In genomic region chr4:149645790-149646189, GRCh38 we compare ENCODE assay signal across 25 cellular contexts.
DNase-seq lines count a peak whose midpoint lies in the region; ATAC-seq, FAIRE-seq and TF ChIP-seq lines count a peak whose summit lies in the region.
"Had no signal": no experiment of that assay in that cellular context is flagged by ENCODE, and none has a peak within 500 bp of the region (broad histone marks: within the 10 kb centered on the region; RNA-seq: fewer than 3 reads in every experiment).

No MANE protein-coding gene starts in this region.

- intact Hi-C loops in psoas muscle (cut with DNase I) = no loop called here

- no peak overlapping the region for H3K27ac ChIP-seq in C4-2B
- H3K27ac ChIP-seq in VCaP = no peak overlapping the region
- H3K27ac ChIP-seq in psoas muscle = no peak overlapping the region
- H3K27ac ChIP-seq: body of pancreas, sigmoid colon, SJSA1 had no signal

- no peaks in the 10 kb centered on the region for H3K27me3 ChIP-seq in psoas muscle (ENCODE audit: insufficient read depth in 3 of 3, low read length in 2 of 3)
- H3K27me3 ChIP-seq: body of pancreas, sigmoid colon, SJSA1 had no signal

- H3K9me3 ChIP-seq in psoas muscle = no peaks in the 10 kb centered on the region
- H3K9me3 ChIP-seq: body of pancreas, Caco-2, sigmoid colon, SJSA1 had no signal

- no peak for ATAC-seq in HG03457 (IDR thresholded peaks at IDR 0.05; ENCODE audit: unreplicated experiment)
- ATAC-seq in psoas muscle = no peak
- no peak for ATAC-seq in GM19463 (IDR thresholded peaks at IDR 0.05; ENCODE audit: unreplicated experiment)
- ATAC-seq: body of pancreas had no signal

- DNase-seq in HTR-8/SVneo (ENCODE audit: insufficient read length, low spot score) (peak; percentile 9), iPS-NIHi7 (ENCODE audit: extremely low spot score) (peak; percentile 58), psoas muscle (no peak), NCI-H446 (lab: John Stamatoyannopoulos, UW) (no peak)
- DNase-seq: activated CD4-positive, alpha-beta T cell treated with anti-CD3 and anti-CD28 coated beads, Interleukin-2, amount 50 U/mL, for 1 hour; activated naive CD4-positive, alpha-beta T cell treated with anti-CD3 and anti-CD28 coated beads, Interleukin-2, amount 50 U/mL, for 16 hours; activated T-cell treated with anti-CD3 and anti-CD28 coated beads, Interleukin-2, amount 50 U/mL, for 1 hour; body of pancreas; dermis blood vessel endothelial cell; glutamatergic neuron; NCI-H2029 treated with DMSO at 0.1 percent for 48 hours; NK-92 treated with Interleukin-12 subunit alpha and Interleukin-12 subunit beta, amount 100 ng/mL, for 24 hours; occipital lobe; sigmoid colon; stimulated activated CD4-positive, alpha-beta T cell treated with anti-CD3 and anti-CD28 coated beads, Interleukin-1b, Interleukin-23, amount 100 ng/mL, for 48 hours; substantia nigra had no signal

- FAIRE-seq in HTR-8/SVneo (lab: Jason Lieb, UNC) = peak; percentile 31
- FAIRE-seq: G401.6, GM12891, H54 had no signal

- no peak overlapping the region for H3K4me3 ChIP-seq in psoas muscle
- H3K4me3 ChIP-seq: body of pancreas, sigmoid colon, SJSA1 had no signal

- peak; percentile 27 for TF ChIP-seq CTCF in C4-2B (conservative IDR thresholded peaks at IDR 0.05)
- TF ChIP-seq CTCF in VCaP (conservative IDR thresholded peaks at IDR 0.05) = peak; percentile 36; the same call in 1 of the 2 replicates
- TF ChIP-seq CTCF in psoas muscle (IDR thresholded peaks at IDR 0.05) = no peak

- H3K36me3 ChIP-seq in psoas muscle (ENCODE audit: insufficient read depth in 1 of 2, low read depth in 1 of 2) = no peaks in the 10 kb centered on the region
- H3K36me3 ChIP-seq: sigmoid colon, SJSA1 had no signal

- H3K4me1 ChIP-seq in psoas muscle = no peaks in the 10 kb centered on the region
- H3K4me1 ChIP-seq: body of pancreas, Caco-2, sigmoid colon, SJSA1 had no signal

Comparison
In these comparisons a context has a peak if more than half of its experiments do, and no peak if none do; other contexts are left out.
1. DNase-seq: peak in HTR-8/SVneo (single experiment) and iPS-NIHi7 (single experiment); none in psoas muscle (0 of 2) and NCI-H446 (0 of 2).